Comparison of ENCODE assay signal across 15 cellular contexts in genomic region chr2:191272064-191272463, GRCh38. TPM values are rescaled to one million over a fixed set of nuclear protein-coding genes. Genes with fewer than 3 reads are reported as not detected.
A peak's percentile ranks its signal among the peaks of the same experiment; 100 is the strongest.
DNase-seq lines count a peak whose midpoint lies in the region; ATAC-seq and TF ChIP-seq lines count a peak whose summit lies in the region.
"Had no signal": no experiment of that assay in that cellular context is flagged by ENCODE, and none has a peak within 500 bp of the region (broad histone marks: within the 10 kb centered on the region; RNA-seq: fewer than 3 reads in every experiment).

No MANE protein-coding gene starts in this region.

- no peaks in the 10 kb centered on the region for H3K9me3 Mint-ChIP-seq in endodermal cell
- H3K9me3 Mint-ChIP-seq: CD4-positive, alpha-beta memory T cell; H9 had no signal

- H3K9ac ChIP-seq in trophoblast cell (ENCODE audit: low read length): no peak overlapping the region
- H3K9ac ChIP-seq in endodermal cell (ENCODE audit: extremely low read depth, low read length, poor library complexity, severe bottlenecking): no peak overlapping the region

- no peak overlapping the region for H2AK5ac ChIP-seq in trophoblast cell (ENCODE audit: low read length)

- H3K27ac ChIP-seq in ascending aorta: peak overlapping the region; percentile 48 to 54
- H3K27ac ChIP-seq in trophoblast cell (ENCODE audit: low read depth, low read length): no peak overlapping the region
- H3K27ac ChIP-seq in endodermal cell (ENCODE audit: low read depth, low read length): no peak overlapping the region
- H3K27ac ChIP-seq: C4-2B had no signal

- no peaks in the 10 kb centered on the region for H3K9me3 ChIP-seq in ascending aorta
- no peaks in the 10 kb centered on the region for H3K9me3 ChIP-seq in trophoblast cell (ENCODE audit: insufficient read depth, low read depth, low read length)
- no peaks in the 10 kb centered on the region for H3K9me3 ChIP-seq in endodermal cell (ENCODE audit: control insufficient read depth, low read length)
- H3K9me3 ChIP-seq: BE2C had no signal

- peaks cover 11% of the 10 kb centered on the region for H3K36me3 Mint-ChIP-seq in endodermal cell (ENCODE audit: low read depth)
- H3K36me3 Mint-ChIP-seq: CD4-positive, alpha-beta memory T cell had no signal

- TF ChIP-seq CTCF in ascending aorta (IDR thresholded peaks at IDR 0.05) (no peak), endodermal cell (conservative IDR thresholded peaks at IDR 0.05) (no peak)

- no peak overlapping the region for H2BK5ac ChIP-seq in trophoblast cell (ENCODE audit: low read depth, low read length, poor library complexity)

- H3K4me3 ChIP-seq in ascending aorta (no peak overlapping the region), trophoblast cell (ENCODE audit: low read depth, low read length) (no peak overlapping the region), endodermal cell (ENCODE audit: low read length) (no peak overlapping the region)

- H2BK12ac ChIP-seq in trophoblast cell (ENCODE audit: low read length): no peak overlapping the region

- H3K4me2 ChIP-seq in trophoblast cell (ENCODE audit: low read length): no peak overlapping the region

- H3K27me3 Mint-ChIP-seq in endodermal cell (ENCODE audit: insufficient read depth): no peaks in the 10 kb centered on the region

- peaks cover 15% of the 10 kb centered on the region for H3K4me1 Mint-ChIP-seq in endodermal cell
- H3K4me1 Mint-ChIP-seq: CD4-positive, alpha-beta memory T cell had no signal

- H3K4ac ChIP-seq in trophoblast cell (ENCODE audit: low read depth, low read length): peak overlapping the region; percentile 96

- H3K27me3 ChIP-seq in ascending aorta: no peaks in the 10 kb centered on the region
- no peaks in the 10 kb centered on the region for H3K27me3 ChIP-seq in trophoblast cell (ENCODE audit: insufficient read depth, low read length)
- no peaks in the 10 kb centered on the region for H3K27me3 ChIP-seq in endodermal cell (ENCODE audit: control insufficient read depth, insufficient read depth, low read length, poor library complexity, severe bottlenecking)
- H3K27me3 ChIP-seq: BE2C had no signal

- H3K18ac ChIP-seq in trophoblast cell (ENCODE audit: low read length): no peak overlapping the region

- H3K14ac ChIP-seq in trophoblast cell (ENCODE audit: low read length): no peak overlapping the region

- no peak overlapping the region for H4K12ac ChIP-seq in trophoblast cell (ENCODE audit: low read depth, low read length)

- H2BK120ac ChIP-seq in trophoblast cell (ENCODE audit: insufficient read depth, low read length, poor library complexity): no peak overlapping the region

- intact Hi-C loops in Right ventricle myocardium inferior (cut with DNase I): no loop called here
- intact Hi-C loops in cardiac septum (cut with DNase I): no loop called here
- intact Hi-C loops in ascending aorta (cut with DNase I): no loop called here

- H3K79me2 ChIP-seq in trophoblast cell (ENCODE audit: control insufficient read depth, insufficient read depth, low read length, poor library complexity): peaks cover 17% of the 10 kb centered on the region

- H3K4me3 Mint-ChIP-seq in endodermal cell: no peak overlapping the region
- H3K4me3 Mint-ChIP-seq: CD4-positive, alpha-beta memory T cell; H9 had no signal

- peaks cover 21 to 25% of the 10 kb centered on the region in 2 donors for H3K4me1 ChIP-seq in ascending aorta
- H3K4me1 ChIP-seq in trophoblast cell (ENCODE audit: control insufficient read depth in 1 of 2, insufficient read depth in 2 of 2, low read length in 2 of 2): peaks cover 6 to 11% of the 10 kb centered on the region in 2 experiments
- H3K4me1 ChIP-seq in endodermal cell (ENCODE audit: control insufficient read depth, insufficient read depth, low read length): no peaks in the 10 kb centered on the region

- no peaks in the 10 kb centered on the region for H3K79me1 ChIP-seq in trophoblast cell (ENCODE audit: low read length)

- H4K91ac ChIP-seq in trophoblast cell (ENCODE audit: low read depth, low read length): no peak overlapping the region

- no peaks in the 10 kb centered on the region for H3K36me3 ChIP-seq in ascending aorta
- H3K36me3 ChIP-seq in trophoblast cell (ENCODE audit: control insufficient read depth in 1 of 2, insufficient read depth in 2 of 2, low read length in 2 of 2): peaks cover 0 to 3% of the 10 kb centered on the region in 2 experiments
- peaks cover 24% of the 10 kb centered on the region for H3K36me3 ChIP-seq in endodermal cell (ENCODE audit: control insufficient read depth, insufficient read depth, low read length)

- no peak overlapping the region for H4K8ac ChIP-seq in trophoblast cell (ENCODE audit: low read depth, low read length)

- DNase-seq in Right ventricle myocardium inferior (ENCODE audit: missing footprints): no peak
- no peak for DNase-seq in cardiac septum (ENCODE audit: low spot score)
- DNase-seq in ascending aorta (ENCODE audit: low spot score in 2 of 2): no peak
- no peak for DNase-seq in left lobe of liver (ENCODE audit: low spot score)
- peak in 1 of 2 donors; percentile 53 for DNase-seq in trophoblast cell
- DNase-seq in endodermal cell: no peak
- DNase-seq in NCI-H1417 (lab: John Stamatoyannopoulos, UW): no peak
- DNase-seq: BE2C; CD4-positive, alpha-beta memory T cell; DMS79 treated with DMSO at 0.1 percent for 48 hours; EL; GOT3; H9 had no signal

- no peak overlapping the region for H3K23ac ChIP-seq in trophoblast cell (ENCODE audit: low read length)

- no peak overlapping the region for H2AFZ ChIP-seq in trophoblast cell (ENCODE audit: insufficient read depth, low read length, poor library complexity)

- ATAC-seq in Right ventricle myocardium inferior (peak; percentile 63), left lobe of liver (peak; percentile 66), HG03280 (IDR thresholded peaks at IDR 0.05; ENCODE audit: unreplicated experiment) (no peak)

- WGBS in trophoblast cell (ENCODE audit: extremely low coverage, insufficient coverage, insufficient read length): no CpG with 5 or more reads among the region's 2 CpGs
- WGBS in endodermal cell (ENCODE audit: insufficient coverage in 1 of 2, insufficient read length in 1 of 2), 2 experiments: 100% methylated on average over 1 to 2 of the region's 2 CpGs

- H3K27ac Mint-ChIP-seq in endodermal cell: no peak overlapping the region
- H3K27ac Mint-ChIP-seq: CD4-positive, alpha-beta memory T cell; H9 had no signal

RNA-seq across cellular contexts. Expression of gene MYO1B, which starts 26.9 kb away (rescaled TPM):
- total RNA-seq in Right ventricle myocardium inferior (18.9 TPM), cardiac septum (20.8 TPM), ascending aorta (27.4 TPM), left lobe of liver (195 TPM), endodermal cell (100 to 1,000 TPM; 145 to 154 TPM)
- 40.2 and 40.9 TPM in 2 replicates for polyA plus RNA-seq in trophoblast cell (2013)
- polyA plus RNA-seq in endodermal cell (2013, experiment 1 of 2): 55.7 TPM
- 56.3 TPM for polyA plus RNA-seq in endodermal cell (2013, experiment 2 of 2)

Comparison
In these comparisons a context has a peak if more than half of its experiments do, and no peak if none do; other contexts are left out.
1. H3K27ac ChIP-seq: peak in ascending aorta (2 of 2); none in trophoblast cell (single experiment) and endodermal cell (single experiment).